In the genomic region with DNA sequence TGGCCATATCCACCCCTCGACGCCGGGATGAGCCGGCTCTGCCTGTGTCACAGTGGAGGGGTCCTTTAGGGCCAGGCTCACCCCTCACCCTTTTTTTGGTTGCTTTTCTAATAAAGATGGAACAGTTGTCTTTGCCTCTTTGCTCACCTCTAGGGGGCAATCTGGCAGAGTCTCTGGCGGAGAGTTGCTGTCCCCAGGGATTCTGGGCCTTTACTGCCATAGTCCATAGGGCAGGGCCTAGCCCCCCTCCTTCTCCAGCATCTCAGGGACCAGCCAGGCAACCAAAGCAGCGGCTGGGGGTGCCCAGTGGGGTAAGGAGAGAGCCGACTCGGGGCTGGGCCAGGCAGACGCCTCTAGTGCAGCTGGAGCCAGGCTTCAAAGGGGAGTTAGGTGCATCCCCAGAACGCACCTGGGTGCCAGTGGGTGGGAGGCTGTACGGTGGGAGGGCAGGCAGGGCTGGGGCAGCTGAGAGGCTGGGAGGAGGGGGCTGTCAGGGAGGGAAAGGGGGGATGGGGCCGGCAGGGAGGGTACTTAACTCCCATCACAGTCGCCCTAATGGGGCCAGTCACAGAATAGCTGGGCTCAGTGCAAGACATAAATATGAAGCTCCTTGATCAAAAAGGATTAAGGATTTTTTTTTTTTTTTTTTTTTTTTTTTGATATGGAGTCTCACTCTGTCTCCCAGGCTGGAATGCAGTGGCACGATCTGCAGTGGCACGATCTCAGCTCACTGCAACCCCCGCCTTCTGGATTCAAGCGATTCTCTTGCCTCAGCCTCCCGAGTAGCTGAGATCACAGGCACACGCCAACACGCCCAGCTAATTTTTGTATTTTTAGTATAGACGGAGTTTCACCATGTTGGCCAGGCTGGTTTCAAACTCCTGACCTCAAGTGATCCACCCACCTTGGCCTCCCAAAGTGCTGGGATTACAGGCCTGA, we compare ENCODE assay signal across 9 cellular contexts. TPM values are rescaled to one million over a fixed set of nuclear protein-coding genes. Genes with fewer than 3 reads are reported as not detected.
DNase-seq lines count a peak whose midpoint lies in the region; ATAC-seq and TF ChIP-seq lines count a peak whose summit lies in the region.
"Had no signal": no experiment of that assay in that cellular context is flagged by ENCODE, and none has a peak within 500 bp of the region (broad histone marks: within the 10 kb centered on the region; RNA-seq: fewer than 3 reads in every experiment).

No MANE protein-coding gene starts in this region.

- in situ Hi-C loops in SK-MEL-5 (cut with HindIII; ENCODE audit: low pct_unique_long_range_greater_than_20kb, low sequenced_read_pairs): no loop called here

- peaks cover 21% of the 10 kb centered on the region for H3K4me1 Mint-ChIP-seq in glutamatergic neuron (ENCODE audit: low read depth, unreplicated experiment)

- DNase-seq in SK-MEL-5 (ENCODE audit: low read depth, low spot score) (peak; percentile 69), glutamatergic neuron (no peak), NCI-H1048 (lab: John Stamatoyannopoulos, UW) (no peak), NCI-H1417 treated with DMSO at 0.1 percent for 48 hours (lab: John Stamatoyannopoulos, UW) (no peak)
- DNase-seq: mucosa of descending colon had no signal

- H3K27ac Mint-ChIP-seq in glutamatergic neuron (ENCODE audit: unreplicated experiment): peak overlapping the region; percentile 43

- peaks cover 9% of the 10 kb centered on the region for H3K9me3 Mint-ChIP-seq in glutamatergic neuron (ENCODE audit: unreplicated experiment)

- H3K27me3 Mint-ChIP-seq in glutamatergic neuron (ENCODE audit: unreplicated experiment): peaks cover 16% of the 10 kb centered on the region

- ATAC-seq in HG03520 (IDR thresholded peaks at IDR 0.05; ENCODE audit: unreplicated experiment): no peak
- no peak for ATAC-seq in GM18861 (IDR thresholded peaks at IDR 0.05; ENCODE audit: unreplicated experiment)
- ATAC-seq: mucosa of descending colon had no signal

- TF ChIP-seq CTCF in 22Rv1 (IDR thresholded peaks at IDR 0.05) (peak; percentile 47), GM12873 (IDR thresholded peaks at IDR 0.05; ENCODE audit: insufficient read depth, low read depth, low read length, missing control alignments) (peak; percentile 48), glutamatergic neuron (IDR thresholded peaks at IDR 0.05; ENCODE audit: partially characterized antibody, unreplicated experiment) (peak; percentile 60)

- no peak overlapping the region for H3K4me3 Mint-ChIP-seq in glutamatergic neuron (ENCODE audit: unreplicated experiment)

- no peak overlapping the region for H3K27ac ChIP-seq in 22Rv1

- H3K36me3 Mint-ChIP-seq in glutamatergic neuron (ENCODE audit: unreplicated experiment): no peaks in the 10 kb centered on the region

RNA-seq across cellular contexts. Expression of a gene that starts 2.5 kb away (rescaled TPM):
- total RNA-seq in SK-MEL-5 (2014; rRNA removed; shearing (Covaris generic)): 0.03 and 0.05 TPM in 2 replicates
- 0.08 and 0.40 TPM in 2 replicates for polyA plus RNA-seq in SK-MEL-5 (2015; cell fraction: cytosol; rRNA removed)
- 0.83 and 1.5 TPM in 2 replicates for polyA plus RNA-seq in SK-MEL-5 (2015; cell fraction: nucleus; rRNA removed)
- total RNA-seq in glutamatergic neuron (ENCODE audit: unreplicated experiment): 123 TPM

Comparison
In these comparisons a context has a peak if more than half of its experiments do, and no peak if none do; other contexts are left out.
1. RNA of a gene that starts 2.5 kb away (total RNA-seq): 123 TPM in glutamatergic neuron (single experiment); 0.03 to 0.05 TPM in SK-MEL-5; every median in the first group is over 100 times any median in the second.
2. Peak in every context shown above with its lines, with median percentiles within 50 percentile points of each other: CTCF ChIP-seq.